In the genomic region with DNA sequence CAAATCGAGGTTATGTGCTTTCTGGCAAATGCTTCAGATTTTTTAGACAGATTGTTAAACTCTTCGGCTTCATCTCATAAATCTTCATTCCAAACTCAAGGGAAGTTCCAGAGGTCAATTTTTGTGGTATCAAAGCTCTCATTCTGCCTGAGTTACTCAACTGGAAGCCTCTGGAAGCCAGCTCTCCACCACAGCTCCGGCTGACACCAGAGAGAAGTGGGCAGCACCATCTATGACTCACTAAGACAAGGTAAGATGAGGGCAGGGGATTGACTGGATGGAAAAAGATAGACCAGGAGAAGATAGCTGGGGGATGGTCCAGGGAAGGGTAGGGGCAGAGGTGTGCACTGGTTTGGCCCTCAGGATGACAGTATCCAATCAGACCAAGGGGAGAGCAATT, we compare ENCODE assay signal across 16 cellular contexts.
"Had no signal": no experiment of that assay in that cellular context is flagged by ENCODE, and none has a peak within 500 bp of the region (broad histone marks: within the 10 kb centered on the region; RNA-seq: fewer than 3 reads in every experiment).

No MANE protein-coding gene starts in this region.

- H3K9me3 Mint-ChIP-seq: activated naive CD4-positive, alpha-beta T cell treated with anti-CD3 and anti-CD28 coated beads for 36 hours; activated T-helper 2 cell treated with anti-CD3 and anti-CD28 coated beads, Interferon-gamma antibody, Interleukin-2, Interleukin-4, amounts not matched to agents 10 μg/mL and 5 μg/mL and 100 μg/mL, durations not matched to agents 14 hours and 24 hours and 36 hours; central memory CD8-positive, alpha-beta T cell had no signal

- H3K9me3 ChIP-seq: gastrocnemius medialis, left lung, suprapubic skin, transverse colon had no signal

- ATAC-seq: activated CD4-positive, alpha-beta T cell treated with anti-CD3 and anti-CD28 coated beads for 36 hours; gastrocnemius medialis; left lung; stimulated activated naive CD8-positive, alpha-beta T cell treated with anti-CD3 and anti-CD28 coated beads, Interleukin-15, Interleukin-2, amounts not matched to agents 100 U/mL and 50 U/mL, for 24 hours had no signal

- H3K27me3 ChIP-seq: gastrocnemius medialis, left lung, suprapubic skin, transverse colon had no signal

- H3K4me3 ChIP-seq: coronary artery, gastrocnemius medialis, left lung, suprapubic skin, transverse colon had no signal

- H3K27ac Mint-ChIP-seq: activated CD4-positive, alpha-beta T cell treated with anti-CD3 and anti-CD28 coated beads for 36 hours; activated naive CD4-positive, alpha-beta T cell treated with anti-CD3 and anti-CD28 coated beads for 36 hours; activated T-helper 2 cell treated with anti-CD3 and anti-CD28 coated beads, Interferon-gamma antibody, Interleukin-2, Interleukin-4, amounts not matched to agents 10 μg/mL and 5 μg/mL and 100 μg/mL, durations not matched to agents 14 hours and 24 hours and 36 hours had no signal

- H3K36me3 ChIP-seq: gastrocnemius medialis, left lung, suprapubic skin, transverse colon had no signal

- H3K4me3 Mint-ChIP-seq: activated CD4-positive, alpha-beta T cell treated with anti-CD3 and anti-CD28 coated beads for 36 hours; activated naive CD4-positive, alpha-beta T cell treated with anti-CD3 and anti-CD28 coated beads for 36 hours; central memory CD8-positive, alpha-beta T cell had no signal

- DNase-seq: activated CD4-positive, alpha-beta T cell treated with anti-CD3 and anti-CD28 coated beads for 36 hours; activated CD4-positive, alpha-beta T cell treated with anti-CD3 and anti-CD28 coated beads, Interleukin-2, amount 50 U/mL, for 48 hours; activated naive CD4-positive, alpha-beta T cell treated with anti-CD3 and anti-CD28 coated beads for 36 hours; aorta; gastrocnemius medialis; head of caudate nucleus; left lung; midbrain; occipital lobe; retina; stimulated activated naive CD8-positive, alpha-beta T cell treated with anti-CD3 and anti-CD28 coated beads, Interleukin-15, Interleukin-2, amounts not matched to agents 100 U/mL and 50 U/mL, for 24 hours; transverse colon had no signal

- H3K4me1 Mint-ChIP-seq: activated CD4-positive, alpha-beta T cell treated with anti-CD3 and anti-CD28 coated beads for 36 hours; central memory CD8-positive, alpha-beta T cell had no signal

- H3K27ac ChIP-seq: coronary artery, gastrocnemius medialis, left lung, suprapubic skin had no signal

- H3K4me1 ChIP-seq: gastrocnemius medialis, left lung, suprapubic skin had no signal
